Comparison of ENCODE assay signal across 16 cellular contexts in genomic region chr16:88903267-88903666, GRCh38. TPM values are rescaled to one million over a fixed set of nuclear protein-coding genes. Genes with fewer than 3 reads are reported as not detected.
A peak's percentile ranks its signal among the peaks of the same experiment; 100 is the strongest.
DNase-seq lines count a peak whose midpoint lies in the region; ATAC-seq, FAIRE-seq and TF ChIP-seq lines count a peak whose summit lies in the region.
"Had no signal": no experiment of that assay in that cellular context is flagged by ENCODE, and none has a peak within 500 bp of the region (broad histone marks: within the 10 kb centered on the region; RNA-seq: fewer than 3 reads in every experiment).

No MANE protein-coding gene starts in this region.

- no TSS peak for BruUV-seq in K562 (replicated peaks; lab: Mats Ljungman, UMichigan)

- H3K27me3 ChIP-seq in BLaER1 (peaks cover 4% of the 10 kb centered on the region; the same call in 1 of the 2 replicates), K562 (ENCODE audit: control insufficient read depth in 2 of 2, insufficient read depth in 2 of 2, low read length in 2 of 2) (no peaks in the 10 kb centered on the region), neural progenitor cell (no peaks in the 10 kb centered on the region), skeletal muscle tissue (ENCODE audit: control insufficient read depth in 3 of 3, insufficient read depth in 3 of 3, low read length in 3 of 3) (no peaks in the 10 kb centered on the region), mesenchymal stem cell (ENCODE audit: control insufficient read depth in 1 of 2, insufficient read depth in 1 of 2, low read length in 2 of 2) (peaks cover 9 to 36% of the 10 kb centered on the region in 2 experiments), pancreas (no peaks in the 10 kb centered on the region)

- H3K27ac Mint-ChIP-seq in neural progenitor cell = peak overlapping the region; percentile 57
- no peak overlapping the region for H3K27ac Mint-ChIP-seq in activated CD4-positive, alpha-beta T cell treated with anti-CD3 and anti-CD28 coated beads, Interleukin-2, amount 10 ng/mL, durations not matched to agents 7 days and 5 days
- H3K27ac Mint-ChIP-seq: CD4-positive, CD25-positive, alpha-beta regulatory T cell had no signal

- H3K4me1 Mint-ChIP-seq in neural progenitor cell = peaks cover 8% of the 10 kb centered on the region
- H3K4me1 Mint-ChIP-seq in activated CD4-positive, alpha-beta T cell treated with anti-CD3 and anti-CD28 coated beads, Interleukin-2, amount 10 ng/mL, durations not matched to agents 7 days and 5 days = no peaks in the 10 kb centered on the region
- H3K4me1 Mint-ChIP-seq: CD4-positive, CD25-positive, alpha-beta regulatory T cell had no signal

- no peak overlapping the region for H3K18ac ChIP-seq in mesenchymal stem cell (ENCODE audit: low read depth in 1 of 2, low read length in 2 of 2)

- no peak overlapping the region for H2BK120ac ChIP-seq in mesenchymal stem cell (ENCODE audit: low read depth, low read length)

- CTCF ChIA-PET in K562 (lab: Yijun Ruan, JAX; ENCODE audit: low intra/inter-chr PET ratio) = no interaction called here
- CTCF ChIA-PET in activated CD4-positive, alpha-beta T cell treated with anti-CD3 and anti-CD28 coated beads, Interleukin-2, amount 10 ng/mL, durations not matched to agents 7 days and 5 days (lab: Charles Lee) = no interaction called here

- TF ChIP-seq POLR2A in K562 (conservative IDR thresholded peaks at IDR 0.05) = no peak

- no peak overlapping the region for H2BK12ac ChIP-seq in mesenchymal stem cell (ENCODE audit: low read length in 2 of 2)

- H3K79me1 ChIP-seq in mesenchymal stem cell (replicated peaks; ENCODE audit: low read length, poor library complexity, severe bottlenecking) = no peaks in the 10 kb centered on the region

- no peak for ATAC-seq in K562
- ATAC-seq in pancreas = no peak

- H3K36me3 ChIP-seq in BLaER1 (peaks cover 46% of the 10 kb centered on the region), K562 (ENCODE audit: control insufficient read depth, insufficient read depth, low read length) (peaks cover 76% of the 10 kb centered on the region; the same call in 2 of the 3 replicates), neural progenitor cell (no peaks in the 10 kb centered on the region), skeletal muscle tissue (ENCODE audit: control insufficient read depth in 3 of 3, insufficient read depth in 3 of 3, low read length in 3 of 3) (peaks cover 0 to 5% (median 0%) of the 10 kb centered on the region in 3 donors), mesenchymal stem cell (ENCODE audit: control insufficient read depth in 1 of 2, insufficient read depth in 2 of 2, low read depth in 1 of 2, low read length in 2 of 2) (no peaks in the 10 kb centered on the region), pancreas (no peaks in the 10 kb centered on the region)
- H3K36me3 ChIP-seq: HAP-1 had no signal

- in situ Hi-C loops in K562 (cut with MboI) = no loop called here

- H3K4me3 ChIP-seq in BLaER1 = no peak overlapping the region
- no peak overlapping the region for H3K4me3 ChIP-seq in K562
- H3K4me3 ChIP-seq in neural progenitor cell = no peak overlapping the region
- H3K4me3 ChIP-seq in skeletal muscle tissue (ENCODE audit: low read length in 3 of 3) = peak overlapping the region in 2 of 3 donors; percentile 43 to 49
- H3K4me3 ChIP-seq in mesenchymal stem cell (ENCODE audit: insufficient read depth in 1 of 2, low read depth in 1 of 2, low read length in 2 of 2) = no peak overlapping the region
- no peak overlapping the region for H3K4me3 ChIP-seq in pancreas
- H3K4me3 ChIP-seq: BLaER1 treated with 17β-estradiol and CSF1 and Interleukin-3, amounts not matched to agents 10 nM and 100 nM; HAP-1 had no signal

- H3K79me2 ChIP-seq in K562 (ENCODE audit: control insufficient read depth, insufficient read depth, low read length) (peaks cover 85% of the 10 kb centered on the region), neural progenitor cell (ENCODE audit: low read depth) (no peaks in the 10 kb centered on the region)

- H3K9me1 ChIP-seq in K562 (ENCODE audit: control insufficient read depth, insufficient read depth, low read length) = peaks cover 13% of the 10 kb centered on the region

- H3K27ac ChIP-seq in BLaER1 (no peak overlapping the region), K562 (ENCODE audit: extremely low read depth, low read depth, low read length) (no peak overlapping the region), neural progenitor cell (no peak overlapping the region), skeletal muscle tissue (ENCODE audit: low read depth, low read length) (peak overlapping the region; percentile 78), mesenchymal stem cell (ENCODE audit: low read length, poor library complexity, severe bottlenecking) (no peak overlapping the region), pancreas (no peak overlapping the region)
- H3K27ac ChIP-seq: BLaER1 treated with 17β-estradiol and CSF1 and Interleukin-3, amounts not matched to agents 10 nM and 100 nM had no signal

- TF ChIP-seq EP300 in K562 (IDR thresholded peaks at IDR 0.05; ENCODE audit: low read length) = no peak

- 91% methylated on average over 7 of the region's 14 CpGs for WGBS in K562 (ENCODE audit: insufficient coverage, low coverage, missing lambda C conversion rate)
- 97% methylated on average over 11 of the region's 14 CpGs for WGBS in mesenchymal stem cell
- WGBS in pancreas, 2 donors = 70 to 82% methylated on average over 14 of the region's 14 CpGs

- no peak for TF ChIP-seq CTCF in K562 (IDR thresholded peaks at IDR 0.05 in 2 of 3, conservative IDR thresholded peaks at IDR 0.05 in 1 of 3; ENCODE audit: insufficient read depth in 2 of 3, low read depth in 1 of 3, low read length in 3 of 3)
- no peak for TF ChIP-seq CTCF in neural progenitor cell (IDR thresholded peaks at IDR 0.05)
- no peak for TF ChIP-seq CTCF in pancreas (IDR thresholded peaks at IDR 0.05)

- H3K4me1 ChIP-seq in BLaER1 (peaks cover 98% of the 10 kb centered on the region), K562 (replicated peaks in 1 of 2; ENCODE audit: control insufficient read depth in 2 of 2, insufficient read depth in 2 of 2, low read length in 2 of 2) (peaks cover 8 to 84% of the 10 kb centered on the region in 2 experiments; a peak in 4 of 5 replicates), neural progenitor cell (peaks cover 8% of the 10 kb centered on the region), skeletal muscle tissue (ENCODE audit: control insufficient read depth in 3 of 3, insufficient read depth in 3 of 3, low read length in 3 of 3) (peaks cover 15 to 33% (median 24%) of the 10 kb centered on the region in 3 donors), mesenchymal stem cell (ENCODE audit: control insufficient read depth, insufficient read depth, low read depth, low read length) (peaks cover 7% of the 10 kb centered on the region), pancreas (no peaks in the 10 kb centered on the region)
- H3K4me1 ChIP-seq: HAP-1 had no signal

- no peaks in the 10 kb centered on the region for H3F3A ChIP-seq in neural progenitor cell (ENCODE audit: low read depth)

- intact Hi-C loops in K562 (cut with micrococcal nuclease) (no loop called here), pancreas (cut with DNase I) (no loop called here)

- FAIRE-seq in K562 (lab: Jason Lieb, UNC) (no peak), pancreas (lab: Jason Lieb, UNC) (no peak)
- FAIRE-seq: GM19239 had no signal

- H3K9ac ChIP-seq in BLaER1 = no peak overlapping the region
- H3K9ac ChIP-seq in K562 (ENCODE audit: insufficient read depth in 1 of 2, low read depth in 2 of 2, low read length in 2 of 2) = no peak overlapping the region; a peak in 1 of 4 replicates
- H3K9ac ChIP-seq in neural progenitor cell = no peak overlapping the region
- H3K9ac ChIP-seq in skeletal muscle tissue (ENCODE audit: low read depth in 1 of 3, low read length in 3 of 3) = peak overlapping the region in 2 of 3 donors; percentile 66 to 70
- H3K9ac ChIP-seq in mesenchymal stem cell (ENCODE audit: low read length) = no peak overlapping the region
- H3K9ac ChIP-seq: BLaER1 treated with 17β-estradiol and CSF1 and Interleukin-3, amounts not matched to agents 10 nM and 100 nM had no signal

- no peak overlapping the region for H4K8ac ChIP-seq in mesenchymal stem cell (ENCODE audit: low read length)

- no peaks in the 10 kb centered on the region for H3K36me3 Mint-ChIP-seq in neural progenitor cell
- no peaks in the 10 kb centered on the region for H3K36me3 Mint-ChIP-seq in activated CD4-positive, alpha-beta T cell treated with anti-CD3 and anti-CD28 coated beads, Interleukin-2, amount 10 ng/mL, durations not matched to agents 7 days and 5 days (ENCODE audit: low read depth)
- H3K36me3 Mint-ChIP-seq: CD4-positive, CD25-positive, alpha-beta regulatory T cell had no signal

- H4K20me1 ChIP-seq in BLaER1 (peaks cover 100% of the 10 kb centered on the region), K562 (replicated peaks; ENCODE audit: control insufficient read depth, insufficient read depth, low read length) (peaks cover 54% of the 10 kb centered on the region), neural progenitor cell (ENCODE audit: low read depth) (no peaks in the 10 kb centered on the region)

- H3K4me2 ChIP-seq in BLaER1 (peak overlapping the region; percentile 86; the same call in 1 of the 2 replicates), K562 (ENCODE audit: insufficient read depth, low read length) (no peak overlapping the region), neural progenitor cell (no peak overlapping the region), mesenchymal stem cell (ENCODE audit: low read length, poor library complexity, severe bottlenecking) (no peak overlapping the region)

- no peak for TF ChIP-seq RAD21 in K562 (CRISPR knock-in tag; conservative IDR thresholded peaks at IDR 0.05 in 1 of 2, IDR thresholded peaks at IDR 0.05 in 1 of 2)

- H3K4ac ChIP-seq in mesenchymal stem cell (ENCODE audit: low read depth in 1 of 2, low read length in 2 of 2) = no peak overlapping the region

- no peak overlapping the region for H3K14ac ChIP-seq in mesenchymal stem cell (ENCODE audit: low read length in 2 of 2)

- POLR2A ChIA-PET in K562 (lab: Yijun Ruan, JAX) = no interaction called here
- POLR2A ChIA-PET in activated CD4-positive, alpha-beta T cell treated with anti-CD3 and anti-CD28 coated beads, Interleukin-2, amount 10 ng/mL, durations not matched to agents 7 days and 5 days (lab: Charles Lee) = no interaction called here

- no peaks in the 10 kb centered on the region for H3K9me3 Mint-ChIP-seq in neural progenitor cell
- H3K9me3 Mint-ChIP-seq in activated CD4-positive, alpha-beta T cell treated with anti-CD3 and anti-CD28 coated beads, Interleukin-2, amount 10 ng/mL, durations not matched to agents 7 days and 5 days = no peaks in the 10 kb centered on the region
- H3K9me3 Mint-ChIP-seq: CD4-positive, CD25-positive, alpha-beta regulatory T cell had no signal

- no peak overlapping the region for H4K91ac ChIP-seq in mesenchymal stem cell (ENCODE audit: low read length)

- H3K23ac ChIP-seq in mesenchymal stem cell (ENCODE audit: low read length in 2 of 2) = no peak overlapping the region

- H2BK5ac ChIP-seq in mesenchymal stem cell (ENCODE audit: low read depth, low read length, poor library complexity, severe bottlenecking) = no peak overlapping the region

- H2BK15ac ChIP-seq in mesenchymal stem cell (ENCODE audit: low read depth, poor library complexity, severe bottlenecking) = no peak overlapping the region

- H2AFZ ChIP-seq in K562 (ENCODE audit: low read depth, low read length) (no peak overlapping the region), neural progenitor cell (replicated peaks) (no peak overlapping the region), mesenchymal stem cell (ENCODE audit: low read depth, low read length) (no peak overlapping the region)

- no peak overlapping the region for H3K4me3 Mint-ChIP-seq in neural progenitor cell
- no peak overlapping the region for H3K4me3 Mint-ChIP-seq in activated CD4-positive, alpha-beta T cell treated with anti-CD3 and anti-CD28 coated beads, Interleukin-2, amount 10 ng/mL, durations not matched to agents 7 days and 5 days
- H3K4me3 Mint-ChIP-seq: CD4-positive, CD25-positive, alpha-beta regulatory T cell had no signal

- DNase-seq in K562 (ENCODE audit: extremely low read depth in 1 of 4, low spot score in 3 of 4) (no peak), neural progenitor cell (ENCODE audit: low spot score) (no peak), mesenchymal stem cell (no peak), pancreas (no peak)
- DNase-seq in activated CD4-positive, alpha-beta T cell treated with anti-CD3 and anti-CD28 coated beads, Interleukin-2, amount 10 ng/mL, durations not matched to agents 7 days and 5 days = no peak
- DNase-seq: 8988T; AML-193; CD4-positive, CD25-positive, alpha-beta regulatory T cell; DMS53; GF-D8 had no signal

- H3K27me3 Mint-ChIP-seq in neural progenitor cell (ENCODE audit: insufficient read depth, low read depth) = peaks cover 4% of the 10 kb centered on the region
- H3K27me3 Mint-ChIP-seq in activated CD4-positive, alpha-beta T cell treated with anti-CD3 and anti-CD28 coated beads, Interleukin-2, amount 10 ng/mL, durations not matched to agents 7 days and 5 days = no peaks in the 10 kb centered on the region
- H3K27me3 Mint-ChIP-seq: CD4-positive, CD25-positive, alpha-beta regulatory T cell had no signal

- no peaks in the 10 kb centered on the region for H3K9me3 ChIP-seq in BLaER1
- no peaks in the 10 kb centered on the region for H3K9me3 ChIP-seq in K562 (replicated peaks; ENCODE audit: control insufficient read depth, insufficient read depth, low read depth, low read length)
- no peaks in the 10 kb centered on the region for H3K9me3 ChIP-seq in neural progenitor cell (ENCODE audit: low read depth)
- H3K9me3 ChIP-seq in skeletal muscle tissue (ENCODE audit: control insufficient read depth in 3 of 3, low read length in 3 of 3) = no peaks in the 10 kb centered on the region
- no peaks in the 10 kb centered on the region for H3K9me3 ChIP-seq in mesenchymal stem cell (ENCODE audit: control insufficient read depth, low read length)
- H3K9me3 ChIP-seq in pancreas = no peaks in the 10 kb centered on the region
- H3K9me3 ChIP-seq: BLaER1 treated with 17β-estradiol and CSF1 and Interleukin-3, amounts not matched to agents 10 nM and 100 nM; HAP-1 had no signal

- H2AK5ac ChIP-seq in mesenchymal stem cell (ENCODE audit: low read length, severe bottlenecking) = no peak overlapping the region

RNA-seq across cellular contexts. Expression of gene PABPN1L, which starts 36.8 kb away (rescaled TPM):
- 0.46 and 2.2 TPM in 2 replicates for total RNA-seq in K562 (2011; cell fraction: chromatin; rRNA removed; ENCODE audit: low replicate concordance)
- total RNA-seq in K562 (2011; cell fraction: nucleolus; rRNA removed) = 0.26 and 0.50 TPM in 2 replicates
- total RNA-seq in K562 (2011; cell fraction: nucleoplasm; rRNA removed) = 0.29 and 0.99 TPM in 2 replicates
- total RNA-seq in K562 (2014; rRNA removed) (0.32 TPM in 1 of 2 replicates, not detected in the other), K562 (2014; rRNA removed; fragmentation: Illumina TruSeq; extraction: Trizol) (not detected in 2 replicates), K562 (2015; rRNA removed; fragmentation: Illumina TruSeq; extraction: Trizol) (0.19 TPM in 1 of 2 replicates, not detected in the other), K562 (2021) (0.29 TPM in 1 of 2 replicates, not detected in the other), neural progenitor cell (ENCODE audit: low replicate concordance) (not detected in 2 replicates), skeletal muscle tissue (not detected), pancreas (under 1 TPM in 3 of 6 donors, not detected in 3; 0.23 to 0.35 (median 0.24) TPM)
- polyA plus RNA-seq in K562 (2011; rRNA removed) (not detected in 2 replicates), K562 (2014; fragmentation: Illumina TruSeq; extraction: Trizol) (not detected in 2 replicates), K562 (2014; fragmentation: Nextera tagmentation; extraction: Ambion mirVana) (not detected), K562 (2014; rRNA removed) (0.11 TPM in 1 of 2 replicates, not detected in the other), pancreas (under 1 TPM; 0.63 to 0.65 TPM)
- not detected in 2 replicates for polyA plus RNA-seq in K562 (2011; cell fraction: cytosol; rRNA removed)
- 0.55 and 0.58 TPM in 2 replicates for polyA plus RNA-seq in K562 (2011; cell fraction: nucleus; rRNA removed)
- polyA plus RNA-seq in K562 (2012) = 0.29 and 0.71 TPM in 2 replicates
- polyA minus RNA-seq in K562 (2011; rRNA and poly(A)+ RNA removed) = not detected in 2 replicates
- not detected in 2 replicates for polyA minus RNA-seq in K562 (2011; cell fraction: cytosol; rRNA and poly(A)+ RNA removed)
- polyA minus RNA-seq in K562 (2011; cell fraction: nucleus; rRNA and poly(A)+ RNA removed) = not detected in 2 replicates
- not detected for polyA plus RNA-seq in mesenchymal stem cell (2013, experiment 1 of 2)
- polyA plus RNA-seq in mesenchymal stem cell (2013, experiment 2 of 2) = not detected
- total RNA-seq in activated CD4-positive, alpha-beta T cell treated with anti-CD3 and anti-CD28 coated beads, Interleukin-2, amount 10 ng/mL, durations not matched to agents 7 days and 5 days = not detected
- total RNA-seq: CD4-positive, CD25-positive, alpha-beta regulatory T cell; HT1080 had no signal
- polyA plus RNA-seq: CD4-positive, CD25-positive, alpha-beta regulatory T cell had no signal

RNA-seq across cellular contexts. Expression of gene TRAPPC2L, which starts 46.3 kb away (rescaled TPM):
- total RNA-seq in K562 (2011; cell fraction: chromatin; rRNA removed; ENCODE audit: low replicate concordance) = 43.1 and 83.7 TPM in 2 replicates
- 64.3 and 69.7 TPM in 2 replicates for total RNA-seq in K562 (2011; cell fraction: nucleolus; rRNA removed)
- 53.0 and 53.7 TPM in 2 replicates for total RNA-seq in K562 (2011; cell fraction: nucleoplasm; rRNA removed)
- 60.4 and 77.5 TPM in 2 replicates for total RNA-seq in K562 (2014; rRNA removed)
- 92.6 and 126 TPM in 2 replicates for total RNA-seq in K562 (2014; rRNA removed; fragmentation: Illumina TruSeq; extraction: Trizol)
- 61.1 and 69.1 TPM in 2 replicates for total RNA-seq in K562 (2015; rRNA removed; fragmentation: Illumina TruSeq; extraction: Trizol)
- 89.1 and 92.6 TPM in 2 replicates for total RNA-seq in K562 (2021)
- polyA plus RNA-seq in K562 (2011; rRNA removed) = 124 and 163 TPM in 2 replicates
- 94.2 and 150 TPM in 2 replicates for polyA plus RNA-seq in K562 (2011; cell fraction: cytosol; rRNA removed)
- 96.2 and 120 TPM in 2 replicates for polyA plus RNA-seq in K562 (2011; cell fraction: nucleus; rRNA removed)
- polyA plus RNA-seq in K562 (2012) = 69.9 and 168 TPM in 2 replicates
- 97.5 and 104 TPM in 2 replicates for polyA plus RNA-seq in K562 (2014; fragmentation: Illumina TruSeq; extraction: Trizol)
- 100 to 1,000 TPM; 345 to 398 TPM for polyA plus RNA-seq in K562 (2014; fragmentation: Nextera tagmentation; extraction: Ambion mirVana)
- polyA plus RNA-seq in K562 (2014; rRNA removed) = 92.4 and 99.1 TPM in 2 replicates
- polyA minus RNA-seq in K562 (2011; rRNA and poly(A)+ RNA removed) = 28.3 and 55.3 TPM in 2 replicates
- polyA minus RNA-seq in K562 (2011; cell fraction: cytosol; rRNA and poly(A)+ RNA removed) = 24.9 and 30.9 TPM in 2 replicates
- 30.4 and 33.3 TPM in 2 replicates for polyA minus RNA-seq in K562 (2011; cell fraction: nucleus; rRNA and poly(A)+ RNA removed)
- total RNA-seq in neural progenitor cell (ENCODE audit: low replicate concordance) = 31.8 and 48.5 TPM in 2 replicates
- 29.2 TPM for total RNA-seq in skeletal muscle tissue
- polyA plus RNA-seq in mesenchymal stem cell (2013, experiment 1 of 2) = 111 TPM
- 108 TPM for polyA plus RNA-seq in mesenchymal stem cell (2013, experiment 2 of 2)
- total RNA-seq in pancreas = 10 to 100 TPM; 16.0 to 35.5 (median 23.0) TPM
- 10 to 100 TPM; 49.2 to 55.2 TPM for polyA plus RNA-seq in pancreas
- total RNA-seq in activated CD4-positive, alpha-beta T cell treated with anti-CD3 and anti-CD28 coated beads, Interleukin-2, amount 10 ng/mL, durations not matched to agents 7 days and 5 days = 10 to 100 TPM; 47.7 to 55.7 TPM

RNA-seq across cellular contexts. Expression of gene GALNS, which starts 46.5 kb away (rescaled TPM):
- 69.8 and 180 TPM in 2 replicates for total RNA-seq in K562 (2011; cell fraction: chromatin; rRNA removed; ENCODE audit: low replicate concordance)
- total RNA-seq in K562 (2011; cell fraction: nucleolus; rRNA removed) = 70.5 and 71.6 TPM in 2 replicates
- 50.8 and 56.2 TPM in 2 replicates for total RNA-seq in K562 (2011; cell fraction: nucleoplasm; rRNA removed)
- total RNA-seq in K562 (2014; rRNA removed) (3.4 and 5.4 TPM in 2 replicates), K562 (2014; rRNA removed; fragmentation: Illumina TruSeq; extraction: Trizol) (2.4 and 4.1 TPM in 2 replicates), K562 (2015; rRNA removed; fragmentation: Illumina TruSeq; extraction: Trizol) (5.6 and 5.9 TPM in 2 replicates), K562 (2021) (12.3 and 13.2 TPM in 2 replicates), neural progenitor cell (ENCODE audit: low replicate concordance) (5.0 and 11.6 TPM in 2 replicates), skeletal muscle tissue (9.9 TPM), pancreas (10 to 100 TPM in 2 of 6 donors, 1 to 10 TPM in 4; 5.7 to 19.2 (median 7.2) TPM)
- polyA plus RNA-seq in K562 (2011; rRNA removed) (3.9 and 4.3 TPM in 2 replicates), K562 (2014; fragmentation: Illumina TruSeq; extraction: Trizol) (6.0 and 7.0 TPM in 2 replicates), K562 (2014; fragmentation: Nextera tagmentation; extraction: Ambion mirVana) (under 1 TPM; 0.38 to 0.63 TPM), K562 (2014; rRNA removed) (6.7 and 8.6 TPM in 2 replicates), pancreas (10 to 100 TPM; 18.0 to 26.1 TPM)
- polyA plus RNA-seq in K562 (2011; cell fraction: cytosol; rRNA removed) = 3.9 and 9.1 TPM in 2 replicates
- 20.2 and 34.5 TPM in 2 replicates for polyA plus RNA-seq in K562 (2011; cell fraction: nucleus; rRNA removed)
- 11.1 and 16.0 TPM in 2 replicates for polyA plus RNA-seq in K562 (2012)
- polyA minus RNA-seq in K562 (2011; rRNA and poly(A)+ RNA removed) = 1.9 and 3.7 TPM in 2 replicates
- 3.2 and 3.3 TPM in 2 replicates for polyA minus RNA-seq in K562 (2011; cell fraction: cytosol; rRNA and poly(A)+ RNA removed)
- polyA minus RNA-seq in K562 (2011; cell fraction: nucleus; rRNA and poly(A)+ RNA removed) = 7.0 and 7.8 TPM in 2 replicates
- polyA plus RNA-seq in mesenchymal stem cell (2013, experiment 1 of 2) = 34.8 TPM
- polyA plus RNA-seq in mesenchymal stem cell (2013, experiment 2 of 2) = 32.9 TPM
- total RNA-seq in activated CD4-positive, alpha-beta T cell treated with anti-CD3 and anti-CD28 coated beads, Interleukin-2, amount 10 ng/mL, durations not matched to agents 7 days and 5 days = 10 to 100 TPM; 29.4 to 35.7 TPM

Comparison
In these comparisons a context has a peak if more than half of its experiments do, and no peak if none do; other contexts are left out.
1. H3K4me3 ChIP-seq: peak in skeletal muscle tissue (2 of 3); none in BLaER1 (single experiment), K562 (single experiment), neural progenitor cell (single experiment), mesenchymal stem cell (0 of 2) and pancreas (0 of 4).
2. H3K9ac ChIP-seq: peak in skeletal muscle tissue (2 of 3); none in BLaER1 (single experiment), K562 (0 of 2), neural progenitor cell (single experiment) and mesenchymal stem cell (single experiment).